ENCODE assay signal across 1 cellular context in the genomic region with DNA sequence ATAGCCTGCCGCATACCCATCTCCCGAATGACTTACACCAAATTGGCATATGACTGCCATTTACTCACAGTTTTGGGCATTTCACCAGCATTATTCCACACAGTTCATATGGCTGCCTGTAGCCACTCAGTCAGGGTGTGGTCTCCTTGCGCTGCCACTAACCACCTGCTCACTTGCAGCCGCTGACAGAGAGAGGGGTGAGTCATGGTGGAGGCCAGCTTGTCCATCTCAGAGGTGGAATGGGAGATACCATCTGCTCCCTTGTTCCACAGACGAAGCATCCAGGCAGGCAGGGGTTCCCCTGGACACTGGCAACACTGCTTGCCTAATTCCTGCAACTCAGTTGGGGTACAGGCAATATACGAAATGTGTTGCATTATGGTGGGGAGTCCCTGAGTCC.
TF ChIP-seq lines count a peak whose summit lies in the region.

No MANE protein-coding gene starts in this region.

TF ChIP-seq in K562, 482 proteins besides CTCF, POLR2A, EP300 and RAD21 (continued from another document and continues in another):
- TF ChIP-seq MGA (IDR thresholded peaks at IDR 0.05) (no peak), ZNF143 (CRISPR knock-in tag; IDR thresholded peaks at IDR 0.05) (no peak), ZNF655 (CRISPR knock-in tag; IDR thresholded peaks at IDR 0.05) (no peak), TCF3 (CRISPR knock-in tag; IDR thresholded peaks at IDR 0.05) (no peak), ZNF3 (CRISPR knock-in tag; IDR thresholded peaks at IDR 0.05) (no peak), GABPA (tag; conservative IDR thresholded peaks at IDR 0.05; ENCODE audit: low read depth) (no peak), GABPB2 (CRISPR knock-in tag; conservative IDR thresholded peaks at IDR 0.05) (no peak), MLX (CRISPR knock-in tag; conservative IDR thresholded peaks at IDR 0.05) (no peak), MCM5 (IDR thresholded peaks at IDR 0.05; ENCODE audit: low read depth) (no peak), HNRNPUL1 (IDR thresholded peaks at IDR 0.05; ENCODE audit: low read length) (no peak), SMAD1 (IDR thresholded peaks at IDR 0.05; ENCODE audit: low read depth, low read length, partially characterized antibody) (no peak), ZNF277 (CRISPR knock-in tag; IDR thresholded peaks at IDR 0.05; ENCODE audit: borderline replicate concordance) (no peak), FIP1L1 (IDR thresholded peaks at IDR 0.05; ENCODE audit: low read depth, low read length, poor library complexity, severe bottlenecking) (no peak), ZNF695 (CRISPR knock-in tag; IDR thresholded peaks at IDR 0.05) (no peak), SP2 (IDR thresholded peaks at IDR 0.05; ENCODE audit: extremely low read depth, low read depth, low read length, poor library complexity, severe bottlenecking) (no peak), DDX20 (tag; IDR thresholded peaks at IDR 0.05; ENCODE audit: low read depth) (no peak), ETV1 (tag; conservative IDR thresholded peaks at IDR 0.05; ENCODE audit: low read depth) (no peak), NFXL1 (CRISPR knock-in tag; IDR thresholded peaks at IDR 0.05) (no peak), PBX2 (CRISPR knock-in tag; IDR thresholded peaks at IDR 0.05; ENCODE audit: low read depth) (no peak; the same call in 1 of the 2 replicates), PBX2 (tag; conservative IDR thresholded peaks at IDR 0.05; ENCODE audit: low read depth) (no peak)
- TF ChIP-seq, protein P1, sequence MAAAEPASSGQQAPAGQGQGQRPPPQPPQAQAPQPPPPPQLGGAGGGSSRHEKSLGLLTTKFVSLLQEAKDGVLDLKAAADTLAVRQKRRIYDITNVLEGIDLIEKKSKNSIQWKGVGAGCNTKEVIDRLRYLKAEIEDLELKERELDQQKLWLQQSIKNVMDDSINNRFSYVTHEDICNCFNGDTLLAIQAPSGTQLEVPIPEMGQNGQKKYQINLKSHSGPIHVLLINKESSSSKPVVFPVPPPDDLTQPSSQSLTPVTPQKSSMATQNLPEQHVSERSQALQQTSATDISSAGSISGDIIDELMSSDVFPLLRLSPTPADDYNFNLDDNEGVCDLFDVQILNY (CRISPR knock-in tag; IDR thresholded peaks at IDR 0.05): no peak
- TF ChIP-seq, protein P2, sequence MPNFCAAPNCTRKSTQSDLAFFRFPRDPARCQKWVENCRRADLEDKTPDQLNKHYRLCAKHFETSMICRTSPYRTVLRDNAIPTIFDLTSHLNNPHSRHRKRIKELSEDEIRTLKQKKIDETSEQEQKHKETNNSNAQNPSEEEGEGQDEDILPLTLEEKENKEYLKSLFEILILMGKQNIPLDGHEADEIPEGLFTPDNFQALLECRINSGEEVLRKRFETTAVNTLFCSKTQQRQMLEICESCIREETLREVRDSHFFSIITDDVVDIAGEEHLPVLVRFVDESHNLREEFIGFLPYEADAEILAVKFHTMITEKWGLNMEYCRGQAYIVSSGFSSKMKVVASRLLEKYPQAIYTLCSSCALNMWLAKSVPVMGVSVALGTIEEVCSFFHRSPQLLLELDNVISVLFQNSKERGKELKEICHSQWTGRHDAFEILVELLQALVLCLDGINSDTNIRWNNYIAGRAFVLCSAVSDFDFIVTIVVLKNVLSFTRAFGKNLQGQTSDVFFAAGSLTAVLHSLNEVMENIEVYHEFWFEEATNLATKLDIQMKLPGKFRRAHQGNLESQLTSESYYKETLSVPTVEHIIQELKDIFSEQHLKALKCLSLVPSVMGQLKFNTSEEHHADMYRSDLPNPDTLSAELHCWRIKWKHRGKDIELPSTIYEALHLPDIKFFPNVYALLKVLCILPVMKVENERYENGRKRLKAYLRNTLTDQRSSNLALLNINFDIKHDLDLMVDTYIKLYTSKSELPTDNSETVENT (CRISPR knock-in tag; IDR thresholded peaks at IDR 0.05): no peak
- TF ChIP-seq, protein P3, sequence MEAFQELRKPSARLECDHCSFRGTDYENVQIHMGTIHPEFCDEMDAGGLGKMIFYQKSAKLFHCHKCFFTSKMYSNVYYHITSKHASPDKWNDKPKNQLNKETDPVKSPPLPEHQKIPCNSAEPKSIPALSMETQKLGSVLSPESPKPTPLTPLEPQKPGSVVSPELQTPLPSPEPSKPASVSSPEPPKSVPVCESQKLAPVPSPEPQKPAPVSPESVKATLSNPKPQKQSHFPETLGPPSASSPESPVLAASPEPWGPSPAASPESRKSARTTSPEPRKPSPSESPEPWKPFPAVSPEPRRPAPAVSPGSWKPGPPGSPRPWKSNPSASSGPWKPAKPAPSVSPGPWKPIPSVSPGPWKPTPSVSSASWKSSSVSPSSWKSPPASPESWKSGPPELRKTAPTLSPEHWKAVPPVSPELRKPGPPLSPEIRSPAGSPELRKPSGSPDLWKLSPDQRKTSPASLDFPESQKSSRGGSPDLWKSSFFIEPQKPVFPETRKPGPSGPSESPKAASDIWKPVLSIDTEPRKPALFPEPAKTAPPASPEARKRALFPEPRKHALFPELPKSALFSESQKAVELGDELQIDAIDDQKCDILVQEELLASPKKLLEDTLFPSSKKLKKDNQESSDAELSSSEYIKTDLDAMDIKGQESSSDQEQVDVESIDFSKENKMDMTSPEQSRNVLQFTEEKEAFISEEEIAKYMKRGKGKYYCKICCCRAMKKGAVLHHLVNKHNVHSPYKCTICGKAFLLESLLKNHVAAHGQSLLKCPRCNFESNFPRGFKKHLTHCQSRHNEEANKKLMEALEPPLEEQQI (IDR thresholded peaks at IDR 0.05): no peak
- TF ChIP-seq, protein P4, sequence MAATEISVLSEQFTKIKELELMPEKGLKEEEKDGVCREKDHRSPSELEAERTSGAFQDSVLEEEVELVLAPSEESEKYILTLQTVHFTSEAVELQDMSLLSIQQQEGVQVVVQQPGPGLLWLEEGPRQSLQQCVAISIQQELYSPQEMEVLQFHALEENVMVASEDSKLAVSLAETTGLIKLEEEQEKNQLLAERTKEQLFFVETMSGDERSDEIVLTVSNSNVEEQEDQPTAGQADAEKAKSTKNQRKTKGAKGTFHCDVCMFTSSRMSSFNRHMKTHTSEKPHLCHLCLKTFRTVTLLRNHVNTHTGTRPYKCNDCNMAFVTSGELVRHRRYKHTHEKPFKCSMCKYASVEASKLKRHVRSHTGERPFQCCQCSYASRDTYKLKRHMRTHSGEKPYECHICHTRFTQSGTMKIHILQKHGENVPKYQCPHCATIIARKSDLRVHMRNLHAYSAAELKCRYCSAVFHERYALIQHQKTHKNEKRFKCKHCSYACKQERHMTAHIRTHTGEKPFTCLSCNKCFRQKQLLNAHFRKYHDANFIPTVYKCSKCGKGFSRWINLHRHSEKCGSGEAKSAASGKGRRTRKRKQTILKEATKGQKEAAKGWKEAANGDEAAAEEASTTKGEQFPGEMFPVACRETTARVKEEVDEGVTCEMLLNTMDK (IDR thresholded peaks at IDR 0.05; ENCODE audit: borderline replicate concordance, insufficient read depth, low read depth, low read length, poor library complexity, severe bottlenecking): no peak
